In genomic region chr12:41277019-41277770, GRCh38 we compare ENCODE assay signal across 8 cellular contexts.
DNase-seq lines count a peak whose midpoint lies in the region; ATAC-seq and TF ChIP-seq lines count a peak whose summit lies in the region.

No MANE protein-coding gene starts in this region.

- no peaks in the 10 kb centered on the region for H3K36me3 Mint-ChIP-seq in chondrocyte (ENCODE audit: low read depth)
- H3K36me3 Mint-ChIP-seq in memory B cell: no peaks in the 10 kb centered on the region

- intact Hi-C loops in left ventricle myocardium inferior (cut with micrococcal nuclease): loop anchor here (5.0 kb wide), 1 partner anchor 745 kb away; no protein-coding TSS in a partner anchor
- intact Hi-C loops in left ventricle myocardium superior (cut with micrococcal nuclease): loop anchor here (10.0 kb wide), 1 partner anchor 1058 kb away; no protein-coding TSS in a partner anchor
- intact Hi-C loops in aorta (cut with DNase I): loop anchor here in 1 of 2 donors (5.0 kb wide), 1 partner anchor 745 kb away; no protein-coding TSS in a partner anchor

- TF ChIP-seq CTCF in left ventricle myocardium inferior (IDR thresholded peaks at IDR 0.05; ENCODE audit: borderline replicate concordance) (peak; percentile 72), chondrocyte (IDR thresholded peaks at IDR 0.05) (peak; percentile 94)

- H3K4me1 Mint-ChIP-seq in chondrocyte (ENCODE audit: low read depth) (no peaks in the 10 kb centered on the region), memory B cell (no peaks in the 10 kb centered on the region)

- DNase-seq in left ventricle myocardium inferior: no peak
- DNase-seq in left ventricle myocardium superior: no peak
- DNase-seq in NCI-H774 (lab: John Stamatoyannopoulos, UW): peak; percentile 54
- DNase-seq in chondrocyte (ENCODE audit: low spot score): no peak
- DNase-seq in memory B cell (ENCODE audit: low spot score in 2 of 2): peak; percentile 14 to 22
- DNase-seq in aorta: no peak

- no peaks in the 10 kb centered on the region for H3K9me3 Mint-ChIP-seq in chondrocyte (ENCODE audit: low read depth)
- no peaks in the 10 kb centered on the region for H3K9me3 Mint-ChIP-seq in memory B cell

- H3K27ac ChIP-seq in left ventricle myocardium inferior (replicated peaks) (no peak overlapping the region), aorta (ENCODE audit: low read depth in 1 of 2, low read length in 2 of 2) (no peak overlapping the region)

- no peaks in the 10 kb centered on the region for H3K4me1 ChIP-seq in left ventricle myocardium inferior
- no peaks in the 10 kb centered on the region for H3K4me1 ChIP-seq in aorta (ENCODE audit: control insufficient read depth in 1 of 2, insufficient read depth in 2 of 2, low read length in 2 of 2)

- WGBS in aorta, 2 donors: 32 to 37% methylated on average over 14 of the region's 14 CpGs

- H3K27ac Mint-ChIP-seq in chondrocyte (ENCODE audit: unreplicated experiment) (no peak overlapping the region), memory B cell (no peak overlapping the region)

- H3K27me3 Mint-ChIP-seq in chondrocyte (ENCODE audit: low read depth) (no peaks in the 10 kb centered on the region), memory B cell (peaks cover 2% of the 10 kb centered on the region)

- ATAC-seq in left ventricle myocardium superior (no peak), HG02943 (IDR thresholded peaks at IDR 0.05; ENCODE audit: low read depth, unreplicated experiment) (peak; percentile 61), memory B cell (ENCODE audit: low read depth) (peak; percentile 42), aorta (ENCODE audit: low FRiP score) (no peak), HG03196 (IDR thresholded peaks at IDR 0.05; ENCODE audit: unreplicated experiment) (no peak)

- no peaks in the 10 kb centered on the region for H3K27me3 ChIP-seq in left ventricle myocardium inferior (ENCODE audit: low read depth)
- no peaks in the 10 kb centered on the region for H3K27me3 ChIP-seq in aorta (ENCODE audit: control insufficient read depth in 1 of 2, insufficient read depth in 2 of 2, low read length in 1 of 2)

- H3K4me3 Mint-ChIP-seq in chondrocyte (ENCODE audit: unreplicated experiment) (no peak overlapping the region), memory B cell (no peak overlapping the region)

- H3K4me3 ChIP-seq in left ventricle myocardium inferior (no peak overlapping the region), aorta (ENCODE audit: low read length in 2 of 2) (no peak overlapping the region)

- H3K9me3 ChIP-seq in left ventricle myocardium inferior (replicated peaks) (no peaks in the 10 kb centered on the region), aorta (ENCODE audit: control insufficient read depth, low read length) (no peaks in the 10 kb centered on the region)

- H3K36me3 ChIP-seq in left ventricle myocardium inferior: no peaks in the 10 kb centered on the region
- H3K36me3 ChIP-seq in aorta (ENCODE audit: control insufficient read depth in 1 of 2, insufficient read depth in 2 of 2, low read length in 1 of 2): no peaks in the 10 kb centered on the region

Comparison
In these comparisons a context has a peak if more than half of its experiments do, and no peak if none do; other contexts are left out.
1. DNase-seq: peak in NCI-H774 (single experiment) and memory B cell (2 of 2); none in left ventricle myocardium inferior (single experiment), left ventricle myocardium superior (single experiment), chondrocyte (single experiment) and aorta (0 of 2).
2. ATAC-seq: peak in HG02943 (single experiment) and memory B cell (single experiment); none in left ventricle myocardium superior (single experiment), aorta (single experiment) and HG03196 (single experiment).